8 cellular contexts compared by ENCODE assay signal in the genomic region with DNA sequence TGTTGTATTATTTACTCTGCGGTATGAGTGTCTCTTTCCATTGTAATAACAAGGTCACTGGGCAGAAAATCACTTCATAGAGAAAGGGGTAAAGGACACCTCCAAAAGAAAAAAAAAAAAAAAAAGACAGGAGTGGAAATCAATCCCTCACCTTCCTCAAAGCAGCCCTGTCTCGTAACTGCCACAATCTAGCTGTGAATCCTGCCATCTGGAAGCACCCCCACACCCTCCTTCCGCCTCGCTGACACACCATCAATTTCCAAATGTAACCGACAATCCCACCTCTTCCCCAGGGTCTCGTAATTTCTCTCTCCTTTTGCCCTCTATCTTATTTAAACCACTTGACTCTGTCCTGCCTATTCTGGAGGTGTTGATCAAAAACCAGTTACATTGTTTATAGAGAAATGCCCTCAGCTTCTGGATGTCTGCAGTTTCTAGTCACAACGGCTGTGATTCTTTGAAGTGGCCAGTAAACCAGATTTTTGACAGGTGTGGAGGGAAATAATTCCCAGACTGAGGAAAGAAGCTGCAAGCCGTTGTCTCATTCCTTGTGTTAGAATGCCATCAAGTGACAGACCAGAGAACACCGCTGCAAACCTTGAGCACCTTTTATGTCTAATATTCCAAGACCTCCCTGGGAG. TPM values are rescaled to one million over a fixed set of nuclear protein-coding genes. Genes with fewer than 3 reads are reported as not detected.
A peak's percentile ranks its signal among the peaks of the same experiment; 100 is the strongest.
DNase-seq lines count a peak whose midpoint lies in the region; ATAC-seq and TF ChIP-seq lines count a peak whose summit lies in the region.

No MANE protein-coding gene starts in this region.

- no peak overlapping the region for H3K4me3 Mint-ChIP-seq in effector memory CD8-positive, alpha-beta T cell

- no peak overlapping the region for H3K18ac ChIP-seq in mesenchymal stem cell (ENCODE audit: low read depth in 1 of 2, low read length in 2 of 2)

- no peaks in the 10 kb centered on the region for H3K9me3 Mint-ChIP-seq in effector memory CD8-positive, alpha-beta T cell

- no peak overlapping the region for H2AFZ ChIP-seq in DND-41 (ENCODE audit: low read depth, low read length)
- H2AFZ ChIP-seq in mesenchymal stem cell (ENCODE audit: low read depth, low read length) = no peak overlapping the region

- DNase-seq in DND-41 (no peak), NB4 (ENCODE audit: low read depth) (peak; percentile 5), mesenchymal stem cell (peak; percentile 10), GOT3 (lab: John Stamatoyannopoulos, UW) (no peak)
- DNase-seq in effector memory CD8-positive, alpha-beta T cell = no peak

- H3K9ac ChIP-seq in DND-41 (ENCODE audit: low read depth, low read length) = no peak overlapping the region
- H3K9ac ChIP-seq in mesenchymal stem cell (ENCODE audit: low read length) = no peak overlapping the region

- peaks cover 6 to 63% of the 10 kb centered on the region in 2 donors for H3K27me3 Mint-ChIP-seq in effector memory CD8-positive, alpha-beta T cell

- no peak overlapping the region for H3K4ac ChIP-seq in mesenchymal stem cell (ENCODE audit: low read depth in 1 of 2, low read length in 2 of 2)

- H3K27ac ChIP-seq in DND-41 (ENCODE audit: low read length) (no peak overlapping the region), mesenchymal stem cell (ENCODE audit: low read length, poor library complexity, severe bottlenecking) (no peak overlapping the region)

- no peaks in the 10 kb centered on the region for H3K36me3 Mint-ChIP-seq in effector memory CD8-positive, alpha-beta T cell (ENCODE audit: insufficient read depth)

- H3K9me3 ChIP-seq in DND-41 (ENCODE audit: insufficient read depth, low read length, severe bottlenecking) (no peaks in the 10 kb centered on the region), mesenchymal stem cell (ENCODE audit: control insufficient read depth, low read length) (no peaks in the 10 kb centered on the region)

- WGBS in mesenchymal stem cell = 40% methylated on average over 7 of the region's 9 CpGs

- H3K4me2 ChIP-seq in DND-41 (ENCODE audit: insufficient read depth, low read length) (no peak overlapping the region), mesenchymal stem cell (ENCODE audit: low read length, poor library complexity, severe bottlenecking) (no peak overlapping the region)

- H4K20me1 ChIP-seq in DND-41 (ENCODE audit: insufficient read depth, low read length) = no peaks in the 10 kb centered on the region

- no peak overlapping the region for H4K8ac ChIP-seq in mesenchymal stem cell (ENCODE audit: low read length)

- H4K91ac ChIP-seq in mesenchymal stem cell (ENCODE audit: low read length) = no peak overlapping the region

- H3K4me1 Mint-ChIP-seq in effector memory CD8-positive, alpha-beta T cell (ENCODE audit: low read depth in 2 of 2) = no peaks in the 10 kb centered on the region

- H3K14ac ChIP-seq in mesenchymal stem cell (ENCODE audit: low read length in 2 of 2) = no peak overlapping the region

- no peak overlapping the region for H3K4me3 ChIP-seq in DND-41 (ENCODE audit: low read depth in 1 of 2, low read length in 2 of 2)
- H3K4me3 ChIP-seq in NB4 (ENCODE audit: low read depth, low read length) = no peak overlapping the region
- H3K4me3 ChIP-seq in mesenchymal stem cell (ENCODE audit: insufficient read depth in 1 of 2, low read depth in 1 of 2, low read length in 2 of 2) = no peak overlapping the region

- H3K23ac ChIP-seq in mesenchymal stem cell (ENCODE audit: low read length in 2 of 2) = no peak overlapping the region

- H3K4me1 ChIP-seq in DND-41 (ENCODE audit: insufficient read depth, low read length) = no peaks in the 10 kb centered on the region
- H3K4me1 ChIP-seq in mesenchymal stem cell (ENCODE audit: control insufficient read depth, insufficient read depth, low read depth, low read length) = peaks cover 5% of the 10 kb centered on the region

- no peak overlapping the region for H2BK15ac ChIP-seq in mesenchymal stem cell (ENCODE audit: low read depth, poor library complexity, severe bottlenecking)

- no peak overlapping the region for H3K27ac Mint-ChIP-seq in effector memory CD8-positive, alpha-beta T cell

- H2BK120ac ChIP-seq in mesenchymal stem cell (ENCODE audit: low read depth, low read length) = no peak overlapping the region

- no peak overlapping the region for H2AK5ac ChIP-seq in mesenchymal stem cell (ENCODE audit: low read length, severe bottlenecking)

- H3K27me3 ChIP-seq in DND-41 (ENCODE audit: insufficient read depth, low read length, poor library complexity) (peaks cover 12% of the 10 kb centered on the region), mesenchymal stem cell (ENCODE audit: control insufficient read depth in 1 of 2, insufficient read depth in 1 of 2, low read length in 2 of 2) (peaks cover 32 to 80% of the 10 kb centered on the region in 2 experiments)

- H2BK12ac ChIP-seq in mesenchymal stem cell (ENCODE audit: low read length in 2 of 2) = no peak overlapping the region

- H3K36me3 ChIP-seq in DND-41 (ENCODE audit: insufficient read depth, low read length) (no peaks in the 10 kb centered on the region), mesenchymal stem cell (ENCODE audit: control insufficient read depth in 1 of 2, insufficient read depth in 2 of 2, low read depth in 1 of 2, low read length in 2 of 2) (no peaks in the 10 kb centered on the region)

- no peaks in the 10 kb centered on the region for H3K79me1 ChIP-seq in mesenchymal stem cell (replicated peaks; ENCODE audit: low read length, poor library complexity, severe bottlenecking)

- TF ChIP-seq CTCF in DND-41 (IDR thresholded peaks at IDR 0.05; ENCODE audit: borderline replicate concordance, extremely low read depth, low read length, poor library complexity, severe bottlenecking) = peak; percentile 48
- no peak for TF ChIP-seq CTCF in NB4 (IDR thresholded peaks at IDR 0.05; ENCODE audit: low read depth, low read length)

- TF ChIP-seq POLR2A in NB4 (IDR thresholded peaks at IDR 0.05; ENCODE audit: extremely low read depth, insufficient read length) = no peak

- no peaks in the 10 kb centered on the region for H3K79me2 ChIP-seq in DND-41 (ENCODE audit: insufficient read depth, low read length)

- ATAC-seq in DND-41 (ENCODE audit: insufficient read depth, low read depth) (no peak), SK-N-SH treated with all-trans-retinoic acid at 6 μM for 48 hours (peak; percentile 65; the same call in 2 of the 3 replicates), GM21381 (IDR thresholded peaks at IDR 0.05; ENCODE audit: unreplicated experiment) (no peak), HG03139 (IDR thresholded peaks at IDR 0.05; ENCODE audit: unreplicated experiment) (no peak)
- no peak for ATAC-seq in effector memory CD8-positive, alpha-beta T cell (replicated peaks)

- H2BK5ac ChIP-seq in mesenchymal stem cell (ENCODE audit: low read depth, low read length, poor library complexity, severe bottlenecking) = no peak overlapping the region

TF ChIP-seq in SK-N-SH treated with all-trans-retinoic acid at 6 μM for 48 hours, 23 proteins besides CTCF, POLR2A, EP300 and RAD21:
- no peak for TF ChIP-seq RARB (CRISPR knock-in tag; IDR thresholded peaks at IDR 0.05)
- no peak for TF ChIP-seq SNAI2 (CRISPR knock-in tag; IDR thresholded peaks at IDR 0.05)
- TF ChIP-seq ZNF70 (CRISPR knock-in tag; IDR thresholded peaks at IDR 0.05) = no peak
- no peak for TF ChIP-seq CSDC2 (CRISPR knock-in tag; IDR thresholded peaks at IDR 0.05)
- TF ChIP-seq ZFP30 (CRISPR knock-in tag; IDR thresholded peaks at IDR 0.05) = no peak
TF ChIP-seq in SK-N-SH treated with all-trans-retinoic acid at 6 μM for 48 hours: peak in this region for 0.

RNA-seq across cellular contexts. Expression of gene POP4, which starts 9.1 kb away (rescaled TPM):
- polyA plus RNA-seq in mesenchymal stem cell (2013, experiment 1 of 2) = 86.9 TPM
- 84.8 TPM for polyA plus RNA-seq in mesenchymal stem cell (2013, experiment 2 of 2)

Comparison
In these comparisons a context has a peak if more than half of its experiments do, and no peak if none do; other contexts are left out.
1. DNase-seq: peak in NB4 (single experiment) and mesenchymal stem cell (single experiment); none in DND-41 (single experiment), effector memory CD8-positive, alpha-beta T cell (0 of 3) and GOT3 (single experiment).